In the genomic region with DNA sequence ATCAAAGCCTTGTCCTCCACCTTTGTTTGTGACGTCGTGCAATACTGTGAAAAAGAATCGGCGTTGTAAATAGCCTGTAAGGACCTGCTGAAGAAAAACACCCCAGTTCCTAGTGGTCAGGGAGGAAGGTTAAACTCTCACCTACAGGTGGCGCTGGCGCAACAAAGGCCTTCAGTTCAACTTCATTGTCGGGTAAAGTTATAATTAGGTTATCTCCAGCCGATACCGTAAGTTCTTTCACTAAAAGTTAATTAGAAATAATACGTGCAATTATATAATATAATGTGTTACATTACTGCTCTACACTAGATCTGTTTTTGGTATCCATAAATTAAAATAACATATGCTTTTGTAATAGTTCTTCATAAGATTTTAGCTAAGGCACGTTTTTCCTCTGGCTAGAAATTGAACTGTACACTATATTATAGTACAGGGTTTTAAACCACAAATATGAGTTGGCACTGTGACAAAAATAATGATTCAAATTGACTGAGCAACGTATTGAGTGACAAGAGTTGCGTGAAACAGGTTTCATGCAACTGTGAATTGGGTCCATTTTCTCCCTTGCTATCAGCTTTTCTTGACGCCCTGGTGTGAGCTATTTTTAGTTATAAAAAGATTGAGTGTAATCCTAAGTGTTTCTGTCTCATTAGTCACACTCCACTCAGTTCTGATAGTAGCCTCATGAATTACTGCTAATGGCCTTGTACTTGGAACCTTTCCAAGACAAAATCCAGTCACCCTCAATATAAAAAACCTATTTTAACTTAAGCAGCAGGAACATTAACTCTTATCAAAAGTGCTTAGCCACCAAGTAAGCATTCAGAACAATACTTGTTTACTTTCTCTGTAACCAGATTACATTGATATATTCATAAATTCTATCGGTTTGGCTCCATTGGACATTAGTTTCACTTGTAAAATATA, we compare ENCODE assay signal across 8 cellular contexts.
DNase-seq lines count a peak whose midpoint lies in the region; ATAC-seq lines count a peak whose summit lies in the region.

No MANE protein-coding gene starts in this region.

- H3K27me3 Mint-ChIP-seq in activated CD4-positive, alpha-beta memory T cell treated with anti-CD3 and anti-CD28 coated beads, Interleukin-2, amount 10 ng/mL, durations not matched to agents 7 days and 5 days, result peaks cover 25% of the 10 kb centered on the region
- H3K27me3 Mint-ChIP-seq in effector memory CD8-positive, alpha-beta T cell, result peaks cover 22 to 33% of the 10 kb centered on the region in 2 donors

- CTCF ChIA-PET in activated CD4-positive, alpha-beta memory T cell treated with anti-CD3 and anti-CD28 coated beads, Interleukin-2, amount 10 ng/mL, durations not matched to agents 7 days and 5 days (lab: Charles Lee), result interaction anchor here (0.6 to 4.1 kb wide), 24 partner anchors 10 to 583 kb away, joined by 3 to 23 read pairs (median 5); a partner anchor contains a TSS

- H3K4me1 ChIP-seq in mesenchymal stem cell (ENCODE audit: control insufficient read depth, insufficient read depth, low read depth, low read length), result peaks cover 1% of the 10 kb centered on the region

- no peaks in the 10 kb centered on the region for H3K79me1 ChIP-seq in mesenchymal stem cell (replicated peaks; ENCODE audit: low read length, poor library complexity, severe bottlenecking)

- H3K36me3 Mint-ChIP-seq in activated CD4-positive, alpha-beta memory T cell treated with anti-CD3 and anti-CD28 coated beads, Interleukin-2, amount 10 ng/mL, durations not matched to agents 7 days and 5 days (ENCODE audit: low read depth), result no peaks in the 10 kb centered on the region
- H3K36me3 Mint-ChIP-seq in effector memory CD8-positive, alpha-beta T cell (ENCODE audit: insufficient read depth), result no peaks in the 10 kb centered on the region

- no peak overlapping the region for H3K27ac ChIP-seq in mesenchymal stem cell (ENCODE audit: low read length, poor library complexity, severe bottlenecking)

- H3K4me2 ChIP-seq in mesenchymal stem cell (ENCODE audit: low read length, poor library complexity, severe bottlenecking), result no peak overlapping the region

- no peak overlapping the region for H3K23ac ChIP-seq in mesenchymal stem cell (ENCODE audit: low read length in 2 of 2)

- POLR2A ChIA-PET in activated CD4-positive, alpha-beta memory T cell treated with anti-CD3 and anti-CD28 coated beads, Interleukin-2, amount 10 ng/mL, durations not matched to agents 7 days and 5 days (lab: Charles Lee), result no interaction called here

- H2BK15ac ChIP-seq in mesenchymal stem cell (ENCODE audit: low read depth, poor library complexity, severe bottlenecking), result no peak overlapping the region

- H4K8ac ChIP-seq in mesenchymal stem cell (ENCODE audit: low read length), result no peak overlapping the region

- no peak overlapping the region for H3K4me3 Mint-ChIP-seq in activated CD4-positive, alpha-beta memory T cell treated with anti-CD3 and anti-CD28 coated beads, Interleukin-2, amount 10 ng/mL, durations not matched to agents 7 days and 5 days
- H3K4me3 Mint-ChIP-seq in effector memory CD8-positive, alpha-beta T cell, result no peak overlapping the region

- no peak overlapping the region for H2BK12ac ChIP-seq in mesenchymal stem cell (ENCODE audit: low read length in 2 of 2)

- WGBS in mesenchymal stem cell, result 18% methylated on average over 7 of the region's 15 CpGs

- no peak overlapping the region for H3K4ac ChIP-seq in mesenchymal stem cell (ENCODE audit: low read depth in 1 of 2, low read length in 2 of 2)

- no peak overlapping the region for H3K14ac ChIP-seq in mesenchymal stem cell (ENCODE audit: low read length in 2 of 2)

- DNase-seq in activated gamma-delta T cell treated with Interleukin-2 at 50 U/mL for 16 hours, result peak; percentile 71
- DNase-seq in activated gamma-delta T cell (lab: John Stamatoyannopoulos, UW), result no peak
- DNase-seq in NCI-H748 treated with DMSO at 0.1 percent for 48 hours (lab: John Stamatoyannopoulos, UW), result peak; percentile 99
- peak; percentile 75 for DNase-seq in activated CD4-positive, alpha-beta memory T cell treated with anti-CD3 and anti-CD28 coated beads, Interleukin-2, amount 10 ng/mL, durations not matched to agents 7 days and 5 days
- peak; percentile 64 to 69 (median 65) for DNase-seq in effector memory CD8-positive, alpha-beta T cell
- DNase-seq in mesenchymal stem cell, result peak; percentile 70
- DNase-seq in stimulated activated CD8-positive, alpha-beta memory T cell treated with anti-CD3 and anti-CD28 coated beads, Interleukin-2, amount 100 ng/mL, for 1 hour (ENCODE audit: low read depth in 2 of 2), result peak; percentile 39 to 61

- no peak overlapping the region for H2AFZ ChIP-seq in mesenchymal stem cell (ENCODE audit: low read depth, low read length)

- H3K4me1 Mint-ChIP-seq in activated CD4-positive, alpha-beta memory T cell treated with anti-CD3 and anti-CD28 coated beads, Interleukin-2, amount 10 ng/mL, durations not matched to agents 7 days and 5 days, result peaks cover 3% of the 10 kb centered on the region
- peaks cover 3 to 4% of the 10 kb centered on the region in 2 donors for H3K4me1 Mint-ChIP-seq in effector memory CD8-positive, alpha-beta T cell (ENCODE audit: low read depth in 2 of 2)

- H2BK120ac ChIP-seq in mesenchymal stem cell (ENCODE audit: low read depth, low read length), result no peak overlapping the region

- H3K18ac ChIP-seq in mesenchymal stem cell (ENCODE audit: low read depth in 1 of 2, low read length in 2 of 2), result no peak overlapping the region

- no peak overlapping the region for H3K27ac Mint-ChIP-seq in activated CD4-positive, alpha-beta memory T cell treated with anti-CD3 and anti-CD28 coated beads, Interleukin-2, amount 10 ng/mL, durations not matched to agents 7 days and 5 days
- no peak overlapping the region for H3K27ac Mint-ChIP-seq in effector memory CD8-positive, alpha-beta T cell

- no peaks in the 10 kb centered on the region for H3K36me3 ChIP-seq in mesenchymal stem cell (ENCODE audit: control insufficient read depth in 1 of 2, insufficient read depth in 2 of 2, low read depth in 1 of 2, low read length in 2 of 2)

- peaks cover 4 to 15% of the 10 kb centered on the region in 2 experiments for H3K27me3 ChIP-seq in mesenchymal stem cell (ENCODE audit: control insufficient read depth in 1 of 2, insufficient read depth in 1 of 2, low read length in 2 of 2)

- H2BK5ac ChIP-seq in mesenchymal stem cell (ENCODE audit: low read depth, low read length, poor library complexity, severe bottlenecking), result no peak overlapping the region

- H2AK5ac ChIP-seq in mesenchymal stem cell (ENCODE audit: low read length, severe bottlenecking), result no peak overlapping the region

- H3K9me3 ChIP-seq in mesenchymal stem cell (ENCODE audit: control insufficient read depth, low read length), result no peaks in the 10 kb centered on the region

- peak; percentile 68 for ATAC-seq in HG03565 (IDR thresholded peaks at IDR 0.05; ENCODE audit: unreplicated experiment)
- peak; percentile 79 for ATAC-seq in effector memory CD8-positive, alpha-beta T cell (replicated peaks)

- no peak overlapping the region for H3K4me3 ChIP-seq in mesenchymal stem cell (ENCODE audit: insufficient read depth in 1 of 2, low read depth in 1 of 2, low read length in 2 of 2)

- no peak overlapping the region for H4K91ac ChIP-seq in mesenchymal stem cell (ENCODE audit: low read length)

- H3K9me3 Mint-ChIP-seq in activated CD4-positive, alpha-beta memory T cell treated with anti-CD3 and anti-CD28 coated beads, Interleukin-2, amount 10 ng/mL, durations not matched to agents 7 days and 5 days, result no peaks in the 10 kb centered on the region
- no peaks in the 10 kb centered on the region for H3K9me3 Mint-ChIP-seq in effector memory CD8-positive, alpha-beta T cell

- H3K9ac ChIP-seq in mesenchymal stem cell (ENCODE audit: low read length), result peak overlapping the region; percentile 50
